18 cellular contexts compared by ENCODE assay signal in the genomic region with DNA sequence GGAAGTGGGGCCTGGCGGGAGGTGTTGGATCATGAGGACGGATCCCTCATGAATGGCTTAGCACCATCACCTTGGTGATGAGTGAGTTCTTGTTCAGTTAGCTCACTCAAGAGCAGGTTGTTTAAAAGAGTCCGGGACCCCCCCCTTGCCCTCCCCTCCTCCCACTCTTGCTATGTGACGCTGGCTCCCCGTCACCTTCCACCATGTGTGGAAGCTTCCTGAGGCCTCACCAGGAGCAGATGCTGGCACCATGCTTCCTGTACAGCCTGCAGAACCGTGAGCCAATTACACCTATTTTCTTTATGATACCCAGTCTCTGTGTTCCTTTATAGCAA.
"Had no signal": no experiment of that assay in that cellular context is flagged by ENCODE, and none has a peak within 500 bp of the region (broad histone marks: within the 10 kb centered on the region; RNA-seq: fewer than 3 reads in every experiment).

No MANE protein-coding gene starts in this region.

- H3K9me3 ChIP-seq: esophagus squamous epithelium, ovary, testis, upper lobe of right lung had no signal

- H3K4me3 ChIP-seq: esophagus squamous epithelium, ovary, testis, upper lobe of right lung had no signal

- H3K27ac Mint-ChIP-seq: activated CD8-positive, alpha-beta T cell treated with anti-CD3 and anti-CD28 coated beads, Interleukin-2, amount 10 ng/mL, durations not matched to agents 7 days and 5 days; activated naive CD4-positive, alpha-beta T cell treated with anti-CD3 and anti-CD28 coated beads, Interleukin-2, amount 50 U/mL, for 72 hours; effector memory CD8-positive, alpha-beta T cell; nephron progenitor cell had no signal

- H3K27ac ChIP-seq: esophagus squamous epithelium, ovary, testis, upper lobe of right lung had no signal

- FAIRE-seq: small intestine had no signal

- H3K36me3 ChIP-seq: esophagus squamous epithelium, ovary, upper lobe of right lung had no signal

- DNase-seq: activated CD4-positive, alpha-beta T cell treated with anti-CD3 and anti-CD28 coated beads for 4 hours; activated CD8-positive, alpha-beta T cell treated with anti-CD3 and anti-CD28 coated beads, Interleukin-2, amount 10 ng/mL, durations not matched to agents 7 days and 5 days; activated gamma-delta T cell treated with Interleukin-2 at 50 U/mL for 16 hours; activated T-cell treated with anti-CD3 and anti-CD28 coated beads, Interleukin-2, amount 50 U/mL, for 4 hours; amniotic stem cell; caudate nucleus; effector memory CD8-positive, alpha-beta T cell; esophagus squamous epithelium; mesendoderm; nephron progenitor cell; small intestine; stimulated activated CD4-positive, alpha-beta T cell treated with anti-CD3 and anti-CD28 coated beads, Interleukin-15, amount 100 ng/mL, for 24 hours; stimulated activated CD4-positive, alpha-beta T cell treated with anti-CD3 and anti-CD28 coated beads, Interleukin-2, amount 100 ng/mL, for 48 hours; SW 1271; testis had no signal

- H3K4me3 Mint-ChIP-seq: activated CD8-positive, alpha-beta T cell treated with anti-CD3 and anti-CD28 coated beads, Interleukin-2, amount 10 ng/mL, durations not matched to agents 7 days and 5 days; activated T-cell treated with anti-CD3 and anti-CD28 coated beads, Interleukin-2, amount 50 U/mL, for 4 hours; effector memory CD8-positive, alpha-beta T cell; nephron progenitor cell had no signal

- H3K27me3 Mint-ChIP-seq: effector memory CD8-positive, alpha-beta T cell had no signal

- H3K9me3 Mint-ChIP-seq: activated naive CD4-positive, alpha-beta T cell treated with anti-CD3 and anti-CD28 coated beads, Interleukin-2, amount 50 U/mL, for 72 hours; activated T-cell treated with anti-CD3 and anti-CD28 coated beads, Interleukin-2, amount 50 U/mL, for 4 hours; effector memory CD8-positive, alpha-beta T cell; nephron progenitor cell had no signal

- ATAC-seq: activated CD8-positive, alpha-beta T cell treated with anti-CD3 and anti-CD28 coated beads, Interleukin-2, amount 10 ng/mL, durations not matched to agents 7 days and 5 days; activated naive CD4-positive, alpha-beta T cell treated with anti-CD3 and anti-CD28 coated beads, Interleukin-2, amount 50 U/mL, for 72 hours; activated T-cell treated with anti-CD3 and anti-CD28 coated beads, Interleukin-2, amount 50 U/mL, for 4 hours; effector memory CD8-positive, alpha-beta T cell; upper lobe of right lung had no signal

- H3K27me3 ChIP-seq: ovary, testis, upper lobe of right lung had no signal

- H3K36me3 Mint-ChIP-seq: activated naive CD4-positive, alpha-beta T cell treated with anti-CD3 and anti-CD28 coated beads, Interleukin-2, amount 50 U/mL, for 72 hours had no signal
